10 cellular contexts compared by ENCODE assay signal in genomic region chr20:57698191-57698866, GRCh38.
A peak's percentile ranks its signal among the peaks of the same experiment; 100 is the strongest.
DNase-seq lines count a peak whose midpoint lies in the region; TF ChIP-seq lines count a peak whose summit lies in the region.
"Had no signal": no experiment of that assay in that cellular context is flagged by ENCODE, and none has a peak within 500 bp of the region (broad histone marks: within the 10 kb centered on the region; RNA-seq: fewer than 3 reads in every experiment).

No MANE protein-coding gene starts in this region.

- TF ChIP-seq CTCF in foreskin fibroblast (IDR thresholded peaks at IDR 0.05; ENCODE audit: low read depth, low read length) = no peak

- H3K27ac Mint-ChIP-seq in activated T-cell treated with anti-CD3 and anti-CD28 coated beads, Interleukin-2, amount 50 U/mL, for 24 hours = peak overlapping the region; percentile 90

- H3K4me3 ChIP-seq in foreskin fibroblast (ENCODE audit: low read depth in 1 of 2, low read length in 2 of 2) = no peak overlapping the region
- H3K4me3 ChIP-seq: uterus had no signal

- no peaks in the 10 kb centered on the region for H3K27me3 Mint-ChIP-seq in activated T-cell treated with anti-CD3 and anti-CD28 coated beads, Interleukin-2, amount 50 U/mL, for 24 hours

- H3K9me3 Mint-ChIP-seq in activated T-cell treated with anti-CD3 and anti-CD28 coated beads, Interleukin-2, amount 50 U/mL, for 24 hours = no peaks in the 10 kb centered on the region
- H3K9me3 Mint-ChIP-seq: CD8-positive, alpha-beta memory T cell had no signal

- H3K4me1 Mint-ChIP-seq in activated T-cell treated with anti-CD3 and anti-CD28 coated beads, Interleukin-2, amount 50 U/mL, for 24 hours (ENCODE audit: low read depth) = peaks cover 58% of the 10 kb centered on the region

- no peaks in the 10 kb centered on the region for H3K36me3 Mint-ChIP-seq in activated T-cell treated with anti-CD3 and anti-CD28 coated beads, Interleukin-2, amount 50 U/mL, for 24 hours (ENCODE audit: low read depth)
- H3K36me3 Mint-ChIP-seq: CD8-positive, alpha-beta memory T cell had no signal

- H3K4me3 Mint-ChIP-seq in activated T-cell treated with anti-CD3 and anti-CD28 coated beads, Interleukin-2, amount 50 U/mL, for 24 hours = peak overlapping the region; percentile 48

- DNase-seq in activated gamma-delta T cell treated with Interleukin-2 at 50 U/mL for 16 hours = peak; percentile 15
- DNase-seq in activated gamma-delta T cell (lab: John Stamatoyannopoulos, UW) = no peak
- DNase-seq in activated T-cell treated with anti-CD3 and anti-CD28 coated beads, Interleukin-2, amount 50 U/mL, for 24 hours = peak; percentile 67
- DNase-seq in foreskin fibroblast = peak; percentile 96 to 97
- DNase-seq in stimulated activated CD8-positive, alpha-beta memory T cell treated with anti-CD3 and anti-CD28 coated beads, Interleukin-4, amount 100 ng/mL, for 48 hours = peak; percentile 77
- DNase-seq in Ammon's horn (ENCODE audit: low spot score) = no peak
- DNase-seq in NCI-H1694 (lab: John Stamatoyannopoulos, UW) = no peak
- no peak for DNase-seq in germinal center (ENCODE audit: low spot score)

Comparison
In these comparisons a context has a peak if more than half of its experiments do, and no peak if none do; other contexts are left out.
1. DNase-seq: peak in activated gamma-delta T cell treated with Interleukin-2 at 50 U/mL for 16 hours (single experiment), activated T-cell treated with anti-CD3 and anti-CD28 coated beads, Interleukin-2, amount 50 U/mL, for 24 hours (single experiment), foreskin fibroblast (2 of 2) and stimulated activated CD8-positive, alpha-beta memory T cell treated with anti-CD3 and anti-CD28 coated beads, Interleukin-4, amount 100 ng/mL, for 48 hours (single experiment); none in activated gamma-delta T cell (single experiment), Ammon's horn (single experiment), NCI-H1694 (single experiment) and germinal center (single experiment).